Comparison of ENCODE assay signal across 8 cellular contexts in genomic region chr5:31638748-31639418, GRCh38. TPM values are rescaled to one million over a fixed set of nuclear protein-coding genes. Genes with fewer than 3 reads are reported as not detected.
DNase-seq lines count a peak whose midpoint lies in the region; ATAC-seq and TF ChIP-seq lines count a peak whose summit lies in the region.

Gene PDZD2, plus strand, starts transcription at chr5:31639131.

- POLR2A ChIA-PET in AG04449 (lab: Yijun Ruan, JAX), result no interaction called here

- H3K36me3 Mint-ChIP-seq in activated CD4-positive, alpha-beta T cell treated with anti-CD3 and anti-CD28 coated beads, Interleukin-2, amount 10 ng/mL, durations not matched to agents 24 days and 14 days (ENCODE audit: low read depth), result no peaks in the 10 kb centered on the region
- no peaks in the 10 kb centered on the region for H3K36me3 Mint-ChIP-seq in dendritic cell treated with granulocyte-macrophage colony-stimulating factor and Interleukin-4, amounts not matched to agents 40 ng/mL and 50 ng/mL, for 4 days (ENCODE audit: low read depth)

- peak; percentile 48 for TF ChIP-seq CTCF in AG04449 (IDR thresholded peaks at IDR 0.05; ENCODE audit: insufficient read depth, low read length, missing control alignments)
- peak; percentile 46 for TF ChIP-seq CTCF in liver (IDR thresholded peaks at IDR 0.05; ENCODE audit: low read depth, low read length, missing input control)

- H3K36me3 ChIP-seq in liver (ENCODE audit: control insufficient read depth in 4 of 4, insufficient read depth in 3 of 4, low read depth in 1 of 4, low read length in 3 of 4), result no peaks in the 10 kb centered on the region

- no peaks in the 10 kb centered on the region for H3K9me3 ChIP-seq in liver (ENCODE audit: control insufficient read depth in 4 of 4, low read length in 3 of 4)

- DNase-seq in AG04449 (ENCODE audit: low read depth, low spot score) (no peak), NCI-H460 (ENCODE audit: extremely low read depth, low read depth) (peak; percentile 53)
- peak; percentile 88 for DNase-seq in activated CD4-positive, alpha-beta T cell treated with anti-CD3 and anti-CD28 coated beads, Interleukin-2, amount 10 ng/mL, durations not matched to agents 24 days and 14 days
- DNase-seq in stimulated activated CD4-positive, alpha-beta T cell treated with anti-CD3 and anti-CD28 coated beads, Interleukin-4, amount 100 ng/mL, for 24 hours, result peak; percentile 82

- peak within 1 kb of the TSS; percentile 31 for H3K27ac Mint-ChIP-seq in activated CD4-positive, alpha-beta T cell treated with anti-CD3 and anti-CD28 coated beads, Interleukin-2, amount 10 ng/mL, durations not matched to agents 24 days and 14 days
- no peak within 1 kb of the TSS for H3K27ac Mint-ChIP-seq in dendritic cell treated with granulocyte-macrophage colony-stimulating factor and Interleukin-4, amounts not matched to agents 40 ng/mL and 50 ng/mL, for 4 days

- peaks cover 3 to 11% (median 3%) of the 10 kb centered on the region in 4 donors for H3K4me1 ChIP-seq in liver (ENCODE audit: control insufficient read depth in 4 of 4, insufficient read depth in 4 of 4, low read length in 3 of 4)

- peak within 1 kb of the TSS; percentile 63 for H3K4me3 ChIP-seq in AG04449 (ENCODE audit: low read depth, low read length)
- H3K4me3 ChIP-seq in liver (ENCODE audit: low read depth in 1 of 3, low read length in 3 of 3), result peak within 1 kb of the TSS; percentile 64 to 76 (median 74)

- intact Hi-C loops in activated CD4-positive, alpha-beta T cell treated with anti-CD3 and anti-CD28 coated beads, Interleukin-2, amount 10 ng/mL, durations not matched to agents 24 days and 14 days (cut with micrococcal nuclease), result loop anchor here (5.0 kb wide), 1 partner anchor 107 kb away; the partner anchor contains the start of genes C5orf22 and DROSHA
- intact Hi-C loops in dendritic cell treated with granulocyte-macrophage colony-stimulating factor and Interleukin-4, amounts not matched to agents 40 ng/mL and 50 ng/mL, for 4 days (cut with micrococcal nuclease), result no loop called here

- peaks cover 23% of the 10 kb centered on the region for H3K27me3 Mint-ChIP-seq in activated CD4-positive, alpha-beta T cell treated with anti-CD3 and anti-CD28 coated beads, Interleukin-2, amount 10 ng/mL, durations not matched to agents 24 days and 14 days
- peaks cover 20% of the 10 kb centered on the region for H3K27me3 Mint-ChIP-seq in dendritic cell treated with granulocyte-macrophage colony-stimulating factor and Interleukin-4, amounts not matched to agents 40 ng/mL and 50 ng/mL, for 4 days

- H3K9me3 Mint-ChIP-seq in activated CD4-positive, alpha-beta T cell treated with anti-CD3 and anti-CD28 coated beads, Interleukin-2, amount 10 ng/mL, durations not matched to agents 24 days and 14 days, result no peaks in the 10 kb centered on the region
- H3K9me3 Mint-ChIP-seq in dendritic cell treated with granulocyte-macrophage colony-stimulating factor and Interleukin-4, amounts not matched to agents 40 ng/mL and 50 ng/mL, for 4 days, result no peaks in the 10 kb centered on the region

- no peaks in the 10 kb centered on the region for H3K27me3 ChIP-seq in liver (ENCODE audit: control insufficient read depth in 4 of 4, insufficient read depth in 4 of 4, low read length in 3 of 4)

- peak within 1 kb of the TSS; percentile 89 for H3K4me3 Mint-ChIP-seq in activated CD4-positive, alpha-beta T cell treated with anti-CD3 and anti-CD28 coated beads, Interleukin-2, amount 10 ng/mL, durations not matched to agents 24 days and 14 days
- H3K4me3 Mint-ChIP-seq in dendritic cell treated with granulocyte-macrophage colony-stimulating factor and Interleukin-4, amounts not matched to agents 40 ng/mL and 50 ng/mL, for 4 days, result peak within 1 kb of the TSS; percentile 81

- CTCF ChIA-PET in AG04449 (lab: Yijun Ruan, JAX), result interaction anchor here (0.6 to 2.4 kb wide), 11 partner anchors 10 to 438 kb away, joined by 3 to 9 read pairs (median 3); no protein-coding TSS in a partner anchor

- under 1% methylated on average over 70 of the region's 70 CpGs for WGBS in liver

- ATAC-seq in GM18873 (IDR thresholded peaks at IDR 0.05; ENCODE audit: low FRiP score, unreplicated experiment), result peak; percentile 78
- peak; percentile 78 for ATAC-seq in HG03139 (IDR thresholded peaks at IDR 0.05; ENCODE audit: unreplicated experiment)

- H3K27ac ChIP-seq in liver (ENCODE audit: low read depth in 1 of 2, low read length in 2 of 2), result no peak within 1 kb of the TSS

- peaks cover 4% of the 10 kb centered on the region for H3K4me1 Mint-ChIP-seq in activated CD4-positive, alpha-beta T cell treated with anti-CD3 and anti-CD28 coated beads, Interleukin-2, amount 10 ng/mL, durations not matched to agents 24 days and 14 days
- peaks cover 6% of the 10 kb centered on the region for H3K4me1 Mint-ChIP-seq in dendritic cell treated with granulocyte-macrophage colony-stimulating factor and Interleukin-4, amounts not matched to agents 40 ng/mL and 50 ng/mL, for 4 days (ENCODE audit: low read depth)

- no peak for TF ChIP-seq RAD21 in liver (IDR thresholded peaks at IDR 0.05)

- no peak within 1 kb of the TSS for H3K9ac ChIP-seq in liver (ENCODE audit: low read depth in 1 of 2, low read length in 2 of 2)

TF ChIP-seq in liver, 16 proteins besides CTCF, POLR2A, EP300 and RAD21:
- TF ChIP-seq ZBTB33 (IDR thresholded peaks at IDR 0.05), result no peak
- no peak for TF ChIP-seq HNF4G (IDR thresholded peaks at IDR 0.05)
- TF ChIP-seq REST (IDR thresholded peaks at IDR 0.05), result no peak
- peak; percentile 40 for TF ChIP-seq YY1 (IDR thresholded peaks at IDR 0.05)

RNA-seq across cellular contexts. Expression of gene PDZD2, which starts in this region (rescaled TPM):
- not detected in 2 replicates for total RNA-seq in NCI-H460 (2014; rRNA removed; shearing (Covaris generic))
- polyA plus RNA-seq in NCI-H460 (2014; cell fraction: nucleus; rRNA removed), result not detected in 2 replicates
- total RNA-seq in activated CD4-positive, alpha-beta T cell treated with anti-CD3 and anti-CD28 coated beads, Interleukin-2, amount 10 ng/mL, durations not matched to agents 24 days and 14 days, result not detected in 2 replicates
- under 1 TPM; 0.42 to 0.67 TPM for total RNA-seq in liver
- 1 to 10 TPM in 1 of 2 donors, under 1 TPM in 1; 0.27 to 1.1 TPM for polyA plus RNA-seq in liver

Comparison
In these comparisons a context has a peak if more than half of its experiments do, and no peak if none do; other contexts are left out.
1. Peak in DNase-seq in NCI-H460; RNA of the gene not detected or under 1 TPM.
2. Peak in DNase-seq in activated CD4-positive, alpha-beta T cell treated with anti-CD3 and anti-CD28 coated beads, Interleukin-2, amount 10 ng/mL, durations not matched to agents 24 days and 14 days; RNA of the gene not detected or under 1 TPM.